ENCODE assay signal across 8 cellular contexts in the genomic region with DNA sequence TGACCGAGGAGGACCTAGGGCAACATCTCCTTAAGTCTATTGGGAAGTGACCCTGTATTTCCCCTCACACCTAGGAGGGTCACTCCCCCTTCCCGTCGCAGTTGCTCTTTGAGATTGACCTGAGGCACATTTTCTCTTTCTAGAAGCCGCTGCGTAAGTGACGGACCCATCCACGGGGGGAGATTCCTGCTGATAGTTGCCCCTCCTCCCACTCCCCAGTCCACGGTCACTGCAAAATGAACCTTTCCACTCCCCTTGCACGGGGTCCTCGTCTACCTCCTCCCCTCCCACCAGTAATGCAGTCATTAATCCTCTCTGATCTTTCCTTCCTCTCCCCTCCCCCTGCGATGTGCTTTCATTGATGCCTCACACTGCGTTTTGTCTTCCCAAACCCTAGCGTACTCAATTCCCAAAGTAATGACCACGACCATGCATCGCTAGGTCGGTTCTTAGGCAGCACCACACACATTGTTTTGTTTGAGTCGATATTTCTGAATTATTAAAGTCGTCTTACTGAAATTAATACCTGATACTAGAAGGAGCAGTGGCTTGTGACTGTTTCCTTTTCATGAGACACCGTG. TPM values are rescaled to one million over a fixed set of nuclear protein-coding genes. Genes with fewer than 3 reads are reported as not detected.
DNase-seq lines count a peak whose midpoint lies in the region; ATAC-seq and TF ChIP-seq lines count a peak whose summit lies in the region.

No MANE protein-coding gene starts in this region.

- POLR2A ChIA-PET in AG04450 (lab: Yijun Ruan, JAX), result interaction anchor here (0.7 to 1.7 kb wide), 3 partner anchors 82 to 1188 kb away, joined by 3 to 23 read pairs (median 11); partner anchors contain the start of gene C2CD5

- no peaks in the 10 kb centered on the region for H3K9me3 ChIP-seq in AG04450 (ENCODE audit: control insufficient read depth, insufficient read depth, low read length)
- no peaks in the 10 kb centered on the region for H3K9me3 ChIP-seq in thyroid gland

- H3K9me3 Mint-ChIP-seq in naive B cell, result no peaks in the 10 kb centered on the region

- H3K4me1 Mint-ChIP-seq in naive B cell, result peaks cover 32 to 44% (median 41%) of the 10 kb centered on the region in 3 donors

- H3K36me3 Mint-ChIP-seq in naive B cell, result no peaks in the 10 kb centered on the region

- peak overlapping the region; percentile 91 to 99 (median 96) for H3K4me3 Mint-ChIP-seq in naive B cell

- peaks cover 6 to 18% (median 12%) of the 10 kb centered on the region in 3 donors for H3K27me3 Mint-ChIP-seq in naive B cell

- H3K27me3 ChIP-seq in AG04450 (ENCODE audit: control insufficient read depth, insufficient read depth, low read length) (no peaks in the 10 kb centered on the region), thyroid gland (no peaks in the 10 kb centered on the region)

- H3K4me3 ChIP-seq in AG04450 (ENCODE audit: low read depth, low read length) (peak overlapping the region; percentile 92), fibroblast of mammary gland (ENCODE audit: control insufficient read depth, low read depth, low read length) (peak overlapping the region; percentile 93), thyroid gland (replicated peaks in 1 of 3) (peak overlapping the region; percentile 56 to 98 (median 96))

- CTCF ChIA-PET in AG04450 (lab: Charles Lee), result interaction anchor here (1.7 kb wide), 1 partner anchor 81 kb away, joined by 5 read pairs; the partner anchor contains the start of gene C2CD5

- TF ChIP-seq CTCF in AG04450 (IDR thresholded peaks at IDR 0.05; ENCODE audit: low read depth, low read length) (no peak), fibroblast of mammary gland (conservative IDR thresholded peaks at IDR 0.05; ENCODE audit: control insufficient read depth, insufficient read depth, low read depth, low read length) (no peak), thyroid gland (IDR thresholded peaks at IDR 0.05) (no peak)

- WGBS in thyroid gland, 2 donors, result 0 to 1% methylated on average over 19 of the region's 19 CpGs

- H3K27ac Mint-ChIP-seq in naive B cell, result peak overlapping the region; percentile 89 to 99 (median 97)

- intact Hi-C loops in thyroid gland (cut with DNase I), result loop anchor here (10.0 kb wide), 1 partner anchor 81 kb away; the partner anchor contains the start of gene C2CD5

- H3K27ac ChIP-seq in AG04450 (ENCODE audit: low read depth, low read length), result peak overlapping the region; percentile 90
- H3K27ac ChIP-seq in thyroid gland, result peak overlapping the region; percentile 93 to 99 (median 98)

- TF ChIP-seq POLR2A in thyroid gland (IDR thresholded peaks at IDR 0.05), result no peak

- peaks cover 16 to 23% of the 10 kb centered on the region in 2 donors for H3K4me1 ChIP-seq in thyroid gland

- ATAC-seq in GM18517 (IDR thresholded peaks at IDR 0.05; ENCODE audit: unreplicated experiment) (peak; percentile 39), HG02973 (IDR thresholded peaks at IDR 0.05; ENCODE audit: unreplicated experiment) (peak; percentile 33), naive B cell (ENCODE audit: low read depth in 2 of 2) (peak; percentile 11 to 12)

- H3K36me3 ChIP-seq in thyroid gland, result no peaks in the 10 kb centered on the region

- no peak for DNase-seq in AG04450 (ENCODE audit: low read depth, low spot score)
- peak; percentile 54 for DNase-seq in NCI-H2107 treated with DMSO at 0.1 percent for 48 hours (lab: John Stamatoyannopoulos, UW; ENCODE audit: unreplicated experiment)
- peak; percentile 17 for DNase-seq in activated CD8-positive, alpha-beta memory T cell treated with anti-CD3 and anti-CD28 coated beads, Interleukin-2, amount 50 U/mL, for 4 hours
- DNase-seq in fibroblast of mammary gland (ENCODE audit: low read depth), result peak; percentile 49
- DNase-seq in naive B cell, result peak; percentile 25
- DNase-seq in thyroid gland, result peak; percentile 27 to 37

RNA-seq across cellular contexts. Expression of gene ETNK1, which starts 0.8 kb away (rescaled TPM):
- 17.2 and 22.8 TPM in 2 replicates for polyA plus RNA-seq in AG04450 (2011; rRNA removed)
- polyA minus RNA-seq in AG04450 (2011; rRNA and poly(A)+ RNA removed), result 46.0 and 66.7 TPM in 2 replicates
- polyA plus RNA-seq in naive B cell (ENCODE audit: low read depth in 6 of 6), result 10 to 100 TPM; 21.2 to 28.2 (median 25.1) TPM
- 10 to 100 TPM; 50.0 to 78.2 (median 57.4) TPM for total RNA-seq in thyroid gland
